Comparison of ENCODE assay signal across 17 cellular contexts in genomic region chr2:43038034-43038719, GRCh38.
DNase-seq lines count a peak whose midpoint lies in the region; ATAC-seq, FAIRE-seq and TF ChIP-seq lines count a peak whose summit lies in the region.
"Had no signal": no experiment of that assay in that cellular context is flagged by ENCODE, and none has a peak within 500 bp of the region (broad histone marks: within the 10 kb centered on the region; RNA-seq: fewer than 3 reads in every experiment).

No MANE protein-coding gene starts in this region.

- no peak for ATAC-seq in A549
- ATAC-seq in GM21723 (IDR thresholded peaks at IDR 0.05; ENCODE audit: unreplicated experiment) = no peak
- ATAC-seq in HG02623 (IDR thresholded peaks at IDR 0.05; ENCODE audit: unreplicated experiment) = no peak
- ATAC-seq: activated CD8-positive, alpha-beta T cell treated with anti-CD3 and anti-CD28 coated beads, Interleukin-2, amount 10 ng/mL, durations not matched to agents 7 days and 5 days; left lung had no signal

- no peak overlapping the region for H2AK5ac ChIP-seq in neuronal stem cell (ENCODE audit: low read depth, low read length)

- H2BK12ac ChIP-seq in neuronal stem cell (ENCODE audit: low read length) = no peak overlapping the region

- H3K27ac ChIP-seq in A549 = peak overlapping the region; percentile 4 to 90; a peak in 4 of 6 replicates
- peak overlapping the region; percentile 90 to 91 for H3K27ac ChIP-seq in breast epithelium
- H3K27ac ChIP-seq in neuronal stem cell (replicated peaks; ENCODE audit: low read length) = no peak overlapping the region
- H3K27ac ChIP-seq: KMS-11, left lung had no signal

- peak overlapping the region; percentile 13 for H2BK15ac ChIP-seq in neuronal stem cell (ENCODE audit: low read length)

- no peak overlapping the region for H4K8ac ChIP-seq in neuronal stem cell (ENCODE audit: low read depth, low read length)

- TF ChIP-seq CTCF in A549 (IDR thresholded peaks at IDR 0.05) (no peak), breast epithelium (IDR thresholded peaks at IDR 0.05) (no peak)

- peak overlapping the region; percentile 68 for H3K18ac ChIP-seq in neuronal stem cell (ENCODE audit: low read length)

- H3K27me3 ChIP-seq in breast epithelium = no peaks in the 10 kb centered on the region
- no peaks in the 10 kb centered on the region for H3K27me3 ChIP-seq in neuronal stem cell (ENCODE audit: control insufficient read depth in 3 of 3, insufficient read depth in 3 of 3, low read depth in 1 of 3, low read length in 3 of 3)
- H3K27me3 ChIP-seq: left lung, testis had no signal

- DNase-seq in A549 (ENCODE audit: low read depth in 1 of 2, low spot score in 1 of 2) (no peak), LoVo (ENCODE audit: low spot score) (peak; percentile 6), breast epithelium (ENCODE audit: low spot score in 2 of 2) (no peak), neuronal stem cell (ENCODE audit: low spot score) (no peak), H54 (ENCODE audit: insufficient read length, low spot score) (no peak)
- DNase-seq in stimulated activated CD4-positive, alpha-beta T cell treated with anti-CD3 and anti-CD28 coated beads, Interleukin-4, amount 100 ng/mL, for 4 hours = no peak
- DNase-seq: activated CD8-positive, alpha-beta T cell treated with anti-CD3 and anti-CD28 coated beads, Interleukin-2, amount 10 ng/mL, durations not matched to agents 7 days and 5 days; activated effector memory CD4-positive, alpha-beta T cell treated with anti-CD3 and anti-CD28 coated beads, Interleukin-2, amount 50 U/mL, for 16 hours; DMS53; NCI-H526 treated with DMSO at 0.1 percent for 48 hours; stimulated activated CD4-positive, alpha-beta T cell treated with anti-CD3 and anti-CD28 coated beads, Interleukin-12 subunit alpha, Interleukin-12 subunit beta, amount 100 ng/mL, for 4 hours; testis had no signal

- H3K9me3 ChIP-seq in A549 = no peaks in the 10 kb centered on the region
- no peaks in the 10 kb centered on the region for H3K9me3 ChIP-seq in breast epithelium
- H3K9me3 ChIP-seq in neuronal stem cell (replicated peaks in 1 of 2; ENCODE audit: control insufficient read depth in 2 of 2, insufficient read depth in 1 of 2, low read depth in 1 of 2, low read length in 2 of 2) = no peaks in the 10 kb centered on the region
- H3K9me3 ChIP-seq: left lung, testis had no signal

- no peak overlapping the region for H3K23ac ChIP-seq in neuronal stem cell (ENCODE audit: low read depth, low read length, poor library complexity)

- peaks cover 33% of the 10 kb centered on the region for H3K4me1 ChIP-seq in A549
- H3K4me1 ChIP-seq in breast epithelium = peaks cover 8 to 9% of the 10 kb centered on the region in 2 donors
- H3K4me1 ChIP-seq in neuronal stem cell (ENCODE audit: control insufficient read depth in 2 of 2, insufficient read depth in 1 of 2, low read depth in 1 of 2, low read length in 2 of 2) = peaks cover 14% of the 10 kb centered on the region in 2 donors
- H3K4me1 ChIP-seq: left lung had no signal

- TF ChIP-seq POLR2A in A549 (IDR thresholded peaks at IDR 0.05; ENCODE audit: low read length) = no peak
- no peak for TF ChIP-seq POLR2A in breast epithelium (IDR thresholded peaks at IDR 0.05)
- TF ChIP-seq POLR2A in H54 (IDR thresholded peaks at IDR 0.05; ENCODE audit: low read depth, low read length) = no peak

- H3K14ac ChIP-seq in neuronal stem cell (ENCODE audit: low read length) = no peak overlapping the region

- H2BK5ac ChIP-seq in neuronal stem cell (ENCODE audit: low read length) = no peak overlapping the region

- WGBS in A549 (ENCODE audit: missing lambda C conversion rate) = 82% methylated on average over 9 of the region's 9 CpGs
- no CpG with 5 or more reads among the region's 9 CpGs for WGBS in neuronal stem cell (ENCODE audit: extremely low coverage in 2 of 2, insufficient read length in 2 of 2, insufficient replicate concordance in 1 of 2), 2 donors

- CTCF ChIA-PET in A549 (lab: Yijun Ruan, JAX) = interaction anchor here (0.6 to 3.5 kb wide), 5 partner anchors 10 to 210 kb away, joined by 3 to 16 read pairs (median 4); no protein-coding TSS in a partner anchor

- no peak for TF ChIP-seq EP300 in A549 (IDR thresholded peaks at IDR 0.05)

- no peak overlapping the region for H2AFZ ChIP-seq in neuronal stem cell (ENCODE audit: low read length)

- no peak overlapping the region for H4K91ac ChIP-seq in neuronal stem cell (ENCODE audit: low read depth, low read length, poor library complexity)

- POLR2A ChIA-PET in A549 (lab: Yijun Ruan, JAX) = no interaction called here

- H3K4ac ChIP-seq in neuronal stem cell (ENCODE audit: low read length) = no peak overlapping the region

- H3K4me2 ChIP-seq in A549 (no peak overlapping the region), neuronal stem cell (ENCODE audit: insufficient read depth, low read length, poor library complexity, severe bottlenecking) (no peak overlapping the region)
- H3K4me2 ChIP-seq: KMS-11 had no signal

- H3K79me1 ChIP-seq in neuronal stem cell (ENCODE audit: low read depth, low read length) = no peaks in the 10 kb centered on the region

- no peak for TF ChIP-seq RAD21 in A549 (conservative IDR thresholded peaks at IDR 0.05 in 1 of 2, IDR thresholded peaks at IDR 0.05 in 1 of 2)

- H3K4me3 ChIP-seq in A549 (no peak overlapping the region), breast epithelium (peak overlapping the region in 2 of 3 donors; percentile 39 to 50), neuronal stem cell (ENCODE audit: low read length in 2 of 2) (no peak overlapping the region)
- H3K4me3 ChIP-seq: left lung, testis had no signal

- no peak overlapping the region for H3K9ac ChIP-seq in neuronal stem cell (ENCODE audit: low read depth, low read length, poor library complexity)
- H3K9ac ChIP-seq: KMS-11 had no signal

- intact Hi-C loops in breast epithelium (cut with DNase I; ENCODE audit: low total_unique reads) = loop anchor here (10.0 kb wide), 1 partner anchor 47 kb away; no protein-coding TSS in a partner anchor

- H3K36me3 ChIP-seq in breast epithelium (no peaks in the 10 kb centered on the region), neuronal stem cell (replicated peaks in 1 of 2; ENCODE audit: control insufficient read depth in 2 of 2, insufficient read depth in 2 of 2, low read length in 2 of 2) (no peaks in the 10 kb centered on the region)
- H3K36me3 ChIP-seq: left lung had no signal

- no peak overlapping the region for H2BK120ac ChIP-seq in neuronal stem cell (ENCODE audit: low read depth, low read length)

- FAIRE-seq in A549 (lab: Jason Lieb, UNC) (no peak), H54 (lab: Jason Lieb, UNC) (no peak)
- FAIRE-seq: GM12891 had no signal

TF ChIP-seq in A549, 52 proteins besides CTCF, POLR2A, EP300 and RAD21:
- TF ChIP-seq CBX8 (IDR thresholded peaks at IDR 0.05) (no peak), HMGXB4 (CRISPR knock-in tag; IDR thresholded peaks at IDR 0.05; ENCODE audit: borderline replicate concordance) (no peak), GATA3 (IDR thresholded peaks at IDR 0.05; ENCODE audit: borderline replicate concordance) (no peak), CHD2 (IDR thresholded peaks at IDR 0.05; ENCODE audit: low read length, partially characterized antibody) (no peak), ELK1 (IDR thresholded peaks at IDR 0.05; ENCODE audit: low read depth, low read length) (no peak), ZSCAN20 (CRISPR knock-in tag; IDR thresholded peaks at IDR 0.05) (no peak), MYC (IDR thresholded peaks at IDR 0.05; ENCODE audit: borderline replicate concordance, low read length) (no peak), RNF2 (IDR thresholded peaks at IDR 0.05; ENCODE audit: borderline replicate concordance, low read depth) (no peak), NFE2L2 (conservative IDR thresholded peaks at IDR 0.05; ENCODE audit: low read length) (no peak), NPAS2 (CRISPR knock-in tag; IDR thresholded peaks at IDR 0.05; ENCODE audit: borderline replicate concordance) (no peak), MAZ (IDR thresholded peaks at IDR 0.05; ENCODE audit: borderline replicate concordance, low read depth, low read length) (no peak), PHF8 (IDR thresholded peaks at IDR 0.05; ENCODE audit: borderline replicate concordance, low read depth) (no peak), SMC3 (IDR thresholded peaks at IDR 0.05) (no peak)

Comparison
In these comparisons a context has a peak if more than half of its experiments do, and no peak if none do; other contexts are left out.
1. H3K4me3 ChIP-seq: peak in breast epithelium (2 of 3); none in A549 (single experiment) and neuronal stem cell (0 of 2).